8 cellular contexts compared by ENCODE assay signal in the genomic region with DNA sequence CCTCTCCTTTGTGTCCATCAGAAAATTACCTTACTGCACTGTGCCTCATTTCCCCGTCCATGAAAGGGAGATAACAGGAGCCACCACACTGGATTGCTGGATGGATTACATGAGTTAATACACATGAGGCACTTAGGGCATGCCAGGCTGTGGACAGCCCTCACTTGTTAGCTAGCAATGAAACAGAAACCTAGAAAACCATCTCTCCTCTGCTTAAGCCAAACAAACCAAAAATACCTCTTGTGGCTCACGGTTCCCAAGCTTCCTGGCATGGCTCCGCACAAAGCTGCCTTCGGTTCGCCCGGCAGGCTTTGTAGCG. TPM values are rescaled to one million over a fixed set of nuclear protein-coding genes. Genes with fewer than 3 reads are reported as not detected.
DNase-seq lines count a peak whose midpoint lies in the region; ATAC-seq and TF ChIP-seq lines count a peak whose summit lies in the region.

No MANE protein-coding gene starts in this region.

- ATAC-seq in GM19043 (IDR thresholded peaks at IDR 0.05; ENCODE audit: low read depth, unreplicated experiment) (peak; percentile 24), HG03196 (IDR thresholded peaks at IDR 0.05; ENCODE audit: unreplicated experiment) (peak; percentile 32), psoas muscle (peak; percentile 5 to 43 (median 19))

- peaks cover 19% of the 10 kb centered on the region for H3K4me1 ChIP-seq in psoas muscle

- no peaks in the 10 kb centered on the region for H3K27me3 ChIP-seq in psoas muscle (ENCODE audit: insufficient read depth in 3 of 3, low read length in 2 of 3)

- H3K27me3 Mint-ChIP-seq in CD14-positive monocyte (ENCODE audit: low read depth in 3 of 3) (peaks cover 8 to 19% (median 12%) of the 10 kb centered on the region in 3 donors), glutamatergic neuron (ENCODE audit: unreplicated experiment) (peaks cover 8% of the 10 kb centered on the region)

- peak overlapping the region; percentile 97 for H3K4me3 ChIP-seq in psoas muscle

- H3K9me3 ChIP-seq in psoas muscle: no peaks in the 10 kb centered on the region

- no peaks in the 10 kb centered on the region for H3K9me3 Mint-ChIP-seq in CD14-positive monocyte
- H3K9me3 Mint-ChIP-seq in glutamatergic neuron (ENCODE audit: unreplicated experiment): peaks cover 8% of the 10 kb centered on the region

- H3K27ac Mint-ChIP-seq in CD14-positive monocyte (no peak overlapping the region), glutamatergic neuron (ENCODE audit: unreplicated experiment) (peak overlapping the region; percentile 75)

- H3K36me3 ChIP-seq in psoas muscle (ENCODE audit: insufficient read depth in 1 of 2, low read depth in 1 of 2): peaks cover 0 to 25% of the 10 kb centered on the region in 2 donors

- H3K36me3 Mint-ChIP-seq in CD14-positive monocyte (peaks cover 9 to 10% of the 10 kb centered on the region in 2 donors), glutamatergic neuron (ENCODE audit: unreplicated experiment) (no peaks in the 10 kb centered on the region)

- peaks cover 23% of the 10 kb centered on the region for H3K4me1 Mint-ChIP-seq in CD14-positive monocyte
- peaks cover 9% of the 10 kb centered on the region for H3K4me1 Mint-ChIP-seq in glutamatergic neuron (ENCODE audit: low read depth, unreplicated experiment)

- H3K27ac ChIP-seq in VCaP (peak overlapping the region; percentile 81), psoas muscle (peak overlapping the region; percentile 96)

- H3K4me3 Mint-ChIP-seq in CD14-positive monocyte (peak overlapping the region; percentile 93 to 95), glutamatergic neuron (ENCODE audit: unreplicated experiment) (peak overlapping the region; percentile 92)

- DNase-seq in CD14-positive monocyte (ENCODE audit: low spot score): no peak
- no peak for DNase-seq in glutamatergic neuron
- no peak for DNase-seq in psoas muscle
- no peak for DNase-seq in GM10266 (ENCODE audit: extremely low spot score)
- no peak for DNase-seq in SHP77 treated with DMSO at 0.1 percent for 48 hours (lab: John Stamatoyannopoulos, UW)

- WGBS in psoas muscle, 3 donors: 0 to 3% (median 1%) methylated on average over 7 of the region's 7 CpGs

- intact Hi-C loops in CD14-positive monocyte (cut with micrococcal nuclease): loop anchor here (5.0 to 10.0 kb wide), 3 partner anchors 44 to 129 kb away; a partner anchor contains a TSS
- intact Hi-C loops in psoas muscle (cut with DNase I): loop anchor here (5.0 kb wide), 3 partner anchors 44 to 96 kb away; a partner anchor contains a TSS

- TF ChIP-seq CTCF in CD14-positive monocyte (IDR thresholded peaks at IDR 0.05) (no peak), VCaP (conservative IDR thresholded peaks at IDR 0.05) (no peak), glutamatergic neuron (IDR thresholded peaks at IDR 0.05; ENCODE audit: partially characterized antibody, unreplicated experiment) (no peak), psoas muscle (IDR thresholded peaks at IDR 0.05) (no peak), GM10266 (IDR thresholded peaks at IDR 0.05; ENCODE audit: control insufficient read depth, insufficient read depth, low read depth, missing control alignments) (no peak)

RNA-seq across cellular contexts. Expression of a gene that starts 0.7 kb away (rescaled TPM):
- polyA plus RNA-seq in CD14-positive monocyte: 1 to 10 TPM; 3.3 to 4.3 TPM
- total RNA-seq in glutamatergic neuron (ENCODE audit: unreplicated experiment): 25.1 TPM
- 10 to 100 TPM; 22.8 to 27.8 (median 24.5) TPM for total RNA-seq in psoas muscle
- 10 to 100 TPM; 10.1 to 21.7 (median 10.3) TPM for polyA plus RNA-seq in psoas muscle

RNA-seq across cellular contexts. Expression of a gene that starts 13.7 kb away (rescaled TPM):
- not detected for polyA plus RNA-seq in CD14-positive monocyte
- not detected for total RNA-seq in glutamatergic neuron (ENCODE audit: unreplicated experiment)
- total RNA-seq in psoas muscle: 1 to 10 TPM in 3 of 4 donors, under 1 TPM in 1; 0.71 to 5.2 (median 1.9) TPM
- polyA plus RNA-seq in psoas muscle: 1 to 10 TPM; 1.1 to 1.7 (median 1.3) TPM
